ENCODE assay signal across 13 cellular contexts in genomic region chr3:183745300-183746098, GRCh38. TPM values are rescaled to one million over a fixed set of nuclear protein-coding genes. Genes with fewer than 3 reads are reported as not detected.
DNase-seq lines count a peak whose midpoint lies in the region; ATAC-seq and TF ChIP-seq lines count a peak whose summit lies in the region.
"Had no signal": no experiment of that assay in that cellular context is flagged by ENCODE, and none has a peak within 500 bp of the region (broad histone marks: within the 10 kb centered on the region; RNA-seq: fewer than 3 reads in every experiment).

No MANE protein-coding gene starts in this region.

- H3F3A ChIP-seq in GM23338 (replicated peaks; ENCODE audit: low read depth), result 0 out of 2 replicates have a peak, but pooled peaks cover 4% of the 10 kb centered on the region

- H3K27ac Mint-ChIP-seq in GM23338, result peak overlapping the region; percentile 90
- peak overlapping the region; percentile 64 for H3K27ac Mint-ChIP-seq in activated T-helper 1 cell treated with anti-CD3 and anti-CD28 coated beads, Interleukin-12 subunit alpha, Interleukin-12 subunit beta, Interleukin-2, Interleukin-4 antibody, amounts not matched to agents 30 ng/mL and 10 ng/mL and 1 ng/mL, durations not matched to agents 14 hours and 24 hours and 36 hours
- H3K27ac Mint-ChIP-seq: activated CD8-positive, alpha-beta T cell treated with anti-CD3 and anti-CD28 coated beads for 36 hours; activated naive CD4-positive, alpha-beta T cell treated with anti-CD3 and anti-CD28 coated beads, Interleukin-2, amount 10 ng/mL, durations not matched to agents 7 days and 5 days had no signal

- H3K4me3 ChIP-seq in GM23338, result no peak overlapping the region
- no peak overlapping the region for H3K4me3 ChIP-seq in retinal pigment epithelial cell (ENCODE audit: low read length)

- no peak overlapping the region for H3K4me3 Mint-ChIP-seq in GM23338
- no peak overlapping the region for H3K4me3 Mint-ChIP-seq in activated T-helper 1 cell treated with anti-CD3 and anti-CD28 coated beads, Interleukin-12 subunit alpha, Interleukin-12 subunit beta, Interleukin-2, Interleukin-4 antibody, amounts not matched to agents 30 ng/mL and 10 ng/mL and 1 ng/mL, durations not matched to agents 14 hours and 24 hours and 36 hours
- H3K4me3 Mint-ChIP-seq: activated CD8-positive, alpha-beta T cell treated with anti-CD3 and anti-CD28 coated beads for 36 hours; activated naive CD4-positive, alpha-beta T cell treated with anti-CD3 and anti-CD28 coated beads, Interleukin-2, amount 10 ng/mL, durations not matched to agents 7 days and 5 days had no signal

- DNase-seq in GM23338 (ENCODE audit: low spot score) (peak; percentile 82), iPS DF 4.7 (ENCODE audit: extremely low read depth, low spot score) (peak; percentile 16), retinal pigment epithelial cell (ENCODE audit: low read depth) (peak; percentile 66), left colon (no peak), NCI-H510A (lab: John Stamatoyannopoulos, UW) (no peak)
- no peak for DNase-seq in activated T-helper 1 cell treated with anti-CD3 and anti-CD28 coated beads, Interleukin-12 subunit alpha, Interleukin-12 subunit beta, Interleukin-2, Interleukin-4 antibody, amounts not matched to agents 30 ng/mL and 10 ng/mL and 1 ng/mL, durations not matched to agents 14 hours and 24 hours and 36 hours (ENCODE audit: low spot score)
- DNase-seq: activated CD8-positive, alpha-beta T cell treated with anti-CD3 and anti-CD28 coated beads for 36 hours; activated naive CD4-positive, alpha-beta T cell treated with anti-CD3 and anti-CD28 coated beads, Interleukin-2, amount 10 ng/mL, durations not matched to agents 7 days and 5 days; cortex of kidney; DMS 273 treated with DMSO at 0.1 percent for 48 hours; NCI-H1930; substantia nigra had no signal

- H3K27ac ChIP-seq in GM23338 (ENCODE audit: low read depth), result peak overlapping the region; percentile 92

- peaks cover under 1% of the 10 kb centered on the region; the same call in 1 of the 3 replicates for H3K9me3 Mint-ChIP-seq in GM23338
- no peaks in the 10 kb centered on the region for H3K9me3 Mint-ChIP-seq in activated T-helper 1 cell treated with anti-CD3 and anti-CD28 coated beads, Interleukin-12 subunit alpha, Interleukin-12 subunit beta, Interleukin-2, Interleukin-4 antibody, amounts not matched to agents 30 ng/mL and 10 ng/mL and 1 ng/mL, durations not matched to agents 14 hours and 24 hours and 36 hours
- H3K9me3 Mint-ChIP-seq: activated CD8-positive, alpha-beta T cell treated with anti-CD3 and anti-CD28 coated beads for 36 hours; activated naive CD4-positive, alpha-beta T cell treated with anti-CD3 and anti-CD28 coated beads, Interleukin-2, amount 10 ng/mL, durations not matched to agents 7 days and 5 days had no signal

- peak overlapping the region; percentile 25; the same call in 1 of the 2 replicates for H3K4me2 ChIP-seq in GM23338

- no peaks in the 10 kb centered on the region; the same call in 1 of the 2 replicates for H3K79me2 ChIP-seq in GM23338 (replicated peaks; ENCODE audit: insufficient read depth)

- peaks cover 14% of the 10 kb centered on the region for H3K4me1 Mint-ChIP-seq in GM23338
- no peaks in the 10 kb centered on the region for H3K4me1 Mint-ChIP-seq in activated T-helper 1 cell treated with anti-CD3 and anti-CD28 coated beads, Interleukin-12 subunit alpha, Interleukin-12 subunit beta, Interleukin-2, Interleukin-4 antibody, amounts not matched to agents 30 ng/mL and 10 ng/mL and 1 ng/mL, durations not matched to agents 14 hours and 24 hours and 36 hours (ENCODE audit: low read depth)
- H3K4me1 Mint-ChIP-seq: activated naive CD4-positive, alpha-beta T cell treated with anti-CD3 and anti-CD28 coated beads, Interleukin-2, amount 10 ng/mL, durations not matched to agents 7 days and 5 days had no signal

- no peaks in the 10 kb centered on the region for H4K20me1 ChIP-seq in GM23338 (replicated peaks; ENCODE audit: insufficient read depth)

- peaks cover 84% of the 10 kb centered on the region for H3K36me3 Mint-ChIP-seq in GM23338 (ENCODE audit: low read depth)
- H3K36me3 Mint-ChIP-seq in activated T-helper 1 cell treated with anti-CD3 and anti-CD28 coated beads, Interleukin-12 subunit alpha, Interleukin-12 subunit beta, Interleukin-2, Interleukin-4 antibody, amounts not matched to agents 30 ng/mL and 10 ng/mL and 1 ng/mL, durations not matched to agents 14 hours and 24 hours and 36 hours (ENCODE audit: low read depth), result peaks cover 46% of the 10 kb centered on the region

- H3K9me2 ChIP-seq in GM23338 (ENCODE audit: insufficient read depth), result no peaks in the 10 kb centered on the region; the same call in 1 of the 2 replicates

- peaks cover 3% of the 10 kb centered on the region for H3K27me3 Mint-ChIP-seq in GM23338 (ENCODE audit: insufficient read depth, low read depth, poor library complexity)
- no peaks in the 10 kb centered on the region for H3K27me3 Mint-ChIP-seq in activated T-helper 1 cell treated with anti-CD3 and anti-CD28 coated beads, Interleukin-12 subunit alpha, Interleukin-12 subunit beta, Interleukin-2, Interleukin-4 antibody, amounts not matched to agents 30 ng/mL and 10 ng/mL and 1 ng/mL, durations not matched to agents 14 hours and 24 hours and 36 hours (ENCODE audit: insufficient read depth)
- H3K27me3 Mint-ChIP-seq: activated CD8-positive, alpha-beta T cell treated with anti-CD3 and anti-CD28 coated beads for 36 hours; activated naive CD4-positive, alpha-beta T cell treated with anti-CD3 and anti-CD28 coated beads, Interleukin-2, amount 10 ng/mL, durations not matched to agents 7 days and 5 days had no signal

- intact Hi-C loops in activated T-helper 1 cell treated with anti-CD3 and anti-CD28 coated beads, Interleukin-12 subunit alpha, Interleukin-12 subunit beta, Interleukin-2, Interleukin-4 antibody, amounts not matched to agents 30 ng/mL and 10 ng/mL and 1 ng/mL, durations not matched to agents 14 hours and 24 hours and 36 hours (cut with micrococcal nuclease), result no loop called here
- intact Hi-C loops in left colon (cut with DNase I, micrococcal nuclease), result no loop called here

- peaks cover 4% of the 10 kb centered on the region; the same call in 1 of the 2 replicates for H3K36me3 ChIP-seq in GM23338 (ENCODE audit: insufficient read depth)

- H3K27me3 ChIP-seq in GM23338 (ENCODE audit: insufficient read depth), result no peaks in the 10 kb centered on the region

- no peak overlapping the region for H2AFZ ChIP-seq in GM23338

- H3K4me1 ChIP-seq in GM23338 (ENCODE audit: insufficient read depth), result no peaks in the 10 kb centered on the region; the same call in 1 of the 2 replicates

- ATAC-seq in GM23338, result peak; percentile 88
- no peak for ATAC-seq in left colon
- no peak for ATAC-seq in GM18502 (IDR thresholded peaks at IDR 0.05; ENCODE audit: poor library complexity, unreplicated experiment)
- ATAC-seq: activated CD8-positive, alpha-beta T cell treated with anti-CD3 and anti-CD28 coated beads for 36 hours had no signal

- TF ChIP-seq CTCF in GM23338 (conservative IDR thresholded peaks at IDR 0.05; ENCODE audit: low read depth in 2 of 2) (no peak), retinal pigment epithelial cell (conservative IDR thresholded peaks at IDR 0.05; ENCODE audit: low read depth, low read length) (no peak)

RNA-seq across cellular contexts. Expression of gene YEATS2, which starts 47.9 kb away (rescaled TPM):
- 45.9 and 72.8 TPM in 2 replicates for total RNA-seq in GM23338 (2014; rRNA removed; shearing (Covaris generic))
- 13.9 and 15.2 TPM in 2 replicates for polyA plus RNA-seq in GM23338 (2016; fragmentation: Nextera tagmentation; extraction: Ambion mirVana)
- total RNA-seq in activated T-helper 1 cell treated with anti-CD3 and anti-CD28 coated beads, Interleukin-12 subunit alpha, Interleukin-12 subunit beta, Interleukin-2, Interleukin-4 antibody, amounts not matched to agents 30 ng/mL and 10 ng/mL and 1 ng/mL, durations not matched to agents 14 hours and 24 hours and 36 hours, result 54.2 and 57.4 TPM in 2 replicates
- 10 to 100 TPM; 14.1 to 15.0 TPM for total RNA-seq in left colon

Comparison
In these comparisons a context has a peak if more than half of its experiments do, and no peak if none do; other contexts are left out.
1. DNase-seq: peak in GM23338 (single experiment), iPS DF 4.7 (single experiment) and retinal pigment epithelial cell (single experiment); none in activated T-helper 1 cell treated with anti-CD3 and anti-CD28 coated beads, Interleukin-12 subunit alpha, Interleukin-12 subunit beta, Interleukin-2, Interleukin-4 antibody, amounts not matched to agents 30 ng/mL and 10 ng/mL and 1 ng/mL, durations not matched to agents 14 hours and 24 hours and 36 hours (single experiment), left colon (0 of 2) and NCI-H510A (single experiment).